10 cellular contexts compared by ENCODE assay signal in genomic region chr2:204664708-204665121, GRCh38.
A peak's percentile ranks its signal among the peaks of the same experiment; 100 is the strongest.
DNase-seq lines count a peak whose midpoint lies in the region; ATAC-seq, FAIRE-seq and TF ChIP-seq lines count a peak whose summit lies in the region.
"Had no signal": no experiment of that assay in that cellular context is flagged by ENCODE, and none has a peak within 500 bp of the region (broad histone marks: within the 10 kb centered on the region; RNA-seq: fewer than 3 reads in every experiment).

No MANE protein-coding gene starts in this region.

- H3K4me3 ChIP-seq in cardiac muscle cell (no peak overlapping the region), right atrium auricular region (no peak overlapping the region), bronchial epithelial cell (ENCODE audit: low read depth, low read length) (no peak overlapping the region), upper lobe of right lung (no peak overlapping the region)
- H3K4me3 ChIP-seq: tibial artery had no signal

- no peak overlapping the region for H4K8ac ChIP-seq in H9 (replicated peaks; ENCODE audit: insufficient read length, low read depth, low read length)

- no peak overlapping the region for H2AFZ ChIP-seq in H9 (ENCODE audit: low read length)

- H2BK120ac ChIP-seq in H9 (ENCODE audit: low read depth, low read length, poor library complexity, severe bottlenecking), result no peak overlapping the region

- FAIRE-seq in bronchial epithelial cell (lab: Jason Lieb, UNC), result no peak

- H3K18ac ChIP-seq in H9 (ENCODE audit: insufficient read length, low read depth, low read length), result no peak overlapping the region

- no peaks in the 10 kb centered on the region for H4K20me1 ChIP-seq in H9 (ENCODE audit: control insufficient read depth, insufficient read depth, insufficient read length)

- no peak overlapping the region for H3K23ac ChIP-seq in H9 (ENCODE audit: insufficient read length, low read depth, low read length)

- no peak overlapping the region for H2AK5ac ChIP-seq in H9 (ENCODE audit: insufficient read length, low read length)

- DNase-seq in cardiac muscle cell (ENCODE audit: low read depth in 1 of 2, low spot score in 1 of 2), result peak; percentile 19 to 69
- DNase-seq in right atrium auricular region (ENCODE audit: low spot score), result no peak
- DNase-seq in bronchial epithelial cell (ENCODE audit: low read depth), result peak; percentile 63
- DNase-seq in kidney glomerular epithelial cell (lab: John Stamatoyannopoulos, UW), result peak; percentile 86
- no peak for DNase-seq in upper lobe of right lung
- no peak for DNase-seq in H9
- no peak for DNase-seq in NCI-H146 (lab: John Stamatoyannopoulos, UW)
- DNase-seq: activated CD8-positive, alpha-beta T cell treated with anti-CD3 and anti-CD28 coated beads for 36 hours; tibial artery had no signal

- H3K27me3 Mint-ChIP-seq in H9 (ENCODE audit: low read depth), result no peaks in the 10 kb centered on the region

- H2BK15ac ChIP-seq in H9 (ENCODE audit: low read depth, low read length), result no peak overlapping the region

- no peaks in the 10 kb centered on the region for H3K9me3 Mint-ChIP-seq in H9
- H3K9me3 Mint-ChIP-seq: activated CD8-positive, alpha-beta T cell treated with anti-CD3 and anti-CD28 coated beads for 36 hours had no signal

- no peak overlapping the region for H3K4me3 Mint-ChIP-seq in H9
- H3K4me3 Mint-ChIP-seq: activated CD8-positive, alpha-beta T cell treated with anti-CD3 and anti-CD28 coated beads for 36 hours had no signal

- no peak overlapping the region for H3T11ph ChIP-seq in H9 (ENCODE audit: low read length)

- H3K27ac ChIP-seq in cardiac muscle cell (no peak overlapping the region), right atrium auricular region (no peak overlapping the region), upper lobe of right lung (peak overlapping the region; percentile 77), H9 (ENCODE audit: insufficient read length, low read depth, low read length) (no peak overlapping the region)

- no peak overlapping the region for H4K5ac ChIP-seq in H9 (ENCODE audit: insufficient read length, low read depth, low read length)

- H2BK5ac ChIP-seq in H9 (ENCODE audit: insufficient read length, low read length), result no peak overlapping the region

- H3K4me1 Mint-ChIP-seq in H9, result peaks cover 8 to 12% of the 10 kb centered on the region in 2 experiments

- no peak overlapping the region for H3K14ac ChIP-seq in H9 (ENCODE audit: insufficient read depth, low read length)

- TF ChIP-seq CTCF in cardiac muscle cell (IDR thresholded peaks at IDR 0.05; ENCODE audit: low read depth, low read length) (no peak), right atrium auricular region (IDR thresholded peaks at IDR 0.05) (no peak), bronchial epithelial cell (IDR thresholded peaks at IDR 0.05; ENCODE audit: insufficient read depth, low read length, severe bottlenecking) (no peak), upper lobe of right lung (IDR thresholded peaks at IDR 0.05) (no peak), H9 (conservative IDR thresholded peaks at IDR 0.05) (no peak)

- H3K27me3 ChIP-seq in cardiac muscle cell (no peaks in the 10 kb centered on the region), right atrium auricular region (no peaks in the 10 kb centered on the region), bronchial epithelial cell (ENCODE audit: control insufficient read depth, insufficient read depth, low read length) (no peaks in the 10 kb centered on the region), upper lobe of right lung (no peaks in the 10 kb centered on the region), H9 (ENCODE audit: insufficient read depth, low read length) (no peaks in the 10 kb centered on the region)
- H3K27me3 ChIP-seq: tibial artery had no signal

- no peak overlapping the region for H3K4ac ChIP-seq in H9 (ENCODE audit: low read depth, low read length)

- WGBS in H9 (ENCODE audit: extremely low coverage, insufficient read length, low lambda C conversion rate), result no CpG with 5 or more reads among the region's 1 CpG

- H2BK12ac ChIP-seq in H9 (ENCODE audit: insufficient read length, low read depth, low read length), result no peak overlapping the region

- H3K4me1 ChIP-seq in cardiac muscle cell (ENCODE audit: low read depth) (peaks cover 2% of the 10 kb centered on the region), right atrium auricular region (peaks cover 0 to 15% of the 10 kb centered on the region in 2 donors), upper lobe of right lung (peaks cover 17% of the 10 kb centered on the region), H9 (ENCODE audit: insufficient read depth, low read length) (peaks cover 3% of the 10 kb centered on the region; the same call in 1 of the 2 replicates)

- no peaks in the 10 kb centered on the region for H3K79me1 ChIP-seq in H9 (ENCODE audit: insufficient read depth, low read depth, low read length, poor library complexity, severe bottlenecking)

- H3K56ac ChIP-seq in H9 (ENCODE audit: insufficient read length, low read depth, low read length), result no peak overlapping the region

- H3K9ac ChIP-seq in H9 (ENCODE audit: extremely low read depth, insufficient read length, low read length), result no peak overlapping the region

- intact Hi-C loops in upper lobe of right lung (cut with DNase I), result no loop called here

- no peak overlapping the region for H2BK20ac ChIP-seq in H9 (ENCODE audit: low read depth, low read length, poor library complexity, severe bottlenecking)

- H3K4me2 ChIP-seq in H9 (ENCODE audit: insufficient read depth, insufficient read length, low read length), result no peak overlapping the region

- H3K36me3 ChIP-seq in cardiac muscle cell (no peaks in the 10 kb centered on the region), right atrium auricular region (no peaks in the 10 kb centered on the region), bronchial epithelial cell (ENCODE audit: control insufficient read depth, insufficient read depth, low read length) (no peaks in the 10 kb centered on the region), upper lobe of right lung (no peaks in the 10 kb centered on the region)
- H3K36me3 ChIP-seq: tibial artery had no signal

- H3K79me2 ChIP-seq in H9 (ENCODE audit: insufficient read depth, low read length), result no peaks in the 10 kb centered on the region

- no peaks in the 10 kb centered on the region for H3K23me2 ChIP-seq in H9 (ENCODE audit: insufficient read length, low read depth, low read length, poor library complexity, severe bottlenecking)

- no peaks in the 10 kb centered on the region for H3K36me3 Mint-ChIP-seq in H9 (ENCODE audit: insufficient read depth in 1 of 3, low read depth in 3 of 3)

- no peak overlapping the region for H4K91ac ChIP-seq in H9 (ENCODE audit: insufficient read length, low read depth, low read length)

- H3K9me3 ChIP-seq in cardiac muscle cell (ENCODE audit: low read depth) (no peaks in the 10 kb centered on the region), right atrium auricular region (no peaks in the 10 kb centered on the region), upper lobe of right lung (no peaks in the 10 kb centered on the region), H9 (ENCODE audit: control insufficient read depth, low read depth, low read length) (no peaks in the 10 kb centered on the region)
- H3K9me3 ChIP-seq: tibial artery had no signal

- peak overlapping the region in 1 of 3 experiments; percentile 85; a peak in 2 of 7 replicates for H3K27ac Mint-ChIP-seq in H9
- H3K27ac Mint-ChIP-seq: activated CD8-positive, alpha-beta T cell treated with anti-CD3 and anti-CD28 coated beads for 36 hours had no signal

- ATAC-seq in upper lobe of right lung (peak; percentile 73), HG03521 (IDR thresholded peaks at IDR 0.05; ENCODE audit: unreplicated experiment) (no peak)
- ATAC-seq: activated CD8-positive, alpha-beta T cell treated with anti-CD3 and anti-CD28 coated beads for 36 hours had no signal

Comparison
In these comparisons a context has a peak if more than half of its experiments do, and no peak if none do; other contexts are left out.
1. DNase-seq: peak in cardiac muscle cell (2 of 2), bronchial epithelial cell (single experiment) and kidney glomerular epithelial cell (single experiment); none in right atrium auricular region (single experiment), upper lobe of right lung (single experiment), H9 (single experiment) and NCI-H146 (single experiment).